Comparison of ENCODE assay signal across 5 cellular contexts in the genomic region with DNA sequence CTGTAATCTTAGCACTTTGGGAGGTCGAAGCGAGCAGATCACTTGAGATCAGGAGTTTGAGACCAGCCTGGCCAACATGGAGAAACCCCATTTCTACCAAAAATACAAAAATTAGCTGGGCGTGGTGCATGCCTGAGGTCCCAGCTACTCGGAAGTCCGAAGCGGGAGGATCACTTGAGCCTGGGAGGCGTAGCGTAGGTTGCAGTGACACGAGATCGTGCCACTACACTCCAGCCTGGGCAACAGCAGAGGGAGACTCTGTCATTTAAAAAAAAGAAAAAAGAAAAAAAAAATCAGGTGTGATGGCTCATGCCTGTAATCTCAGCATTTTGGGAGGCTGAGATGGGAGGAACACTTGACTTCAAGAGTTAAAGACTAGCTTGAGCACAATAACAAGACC. TPM values are rescaled to one million over a fixed set of nuclear protein-coding genes. Genes with fewer than 3 reads are reported as not detected.
"Had no signal": no experiment of that assay in that cellular context is flagged by ENCODE, and none has a peak within 500 bp of the region (broad histone marks: within the 10 kb centered on the region; RNA-seq: fewer than 3 reads in every experiment).

No MANE protein-coding gene starts in this region.

RNA-seq across cellular contexts. Expression of a gene that starts 7.6 kb away (rescaled TPM):
- total RNA-seq: M059J, OCI-LY7, PC-3, SK-MEL-5 had no signal
- polyA plus RNA-seq: SK-N-SH had no signal
